In the genomic region with DNA sequence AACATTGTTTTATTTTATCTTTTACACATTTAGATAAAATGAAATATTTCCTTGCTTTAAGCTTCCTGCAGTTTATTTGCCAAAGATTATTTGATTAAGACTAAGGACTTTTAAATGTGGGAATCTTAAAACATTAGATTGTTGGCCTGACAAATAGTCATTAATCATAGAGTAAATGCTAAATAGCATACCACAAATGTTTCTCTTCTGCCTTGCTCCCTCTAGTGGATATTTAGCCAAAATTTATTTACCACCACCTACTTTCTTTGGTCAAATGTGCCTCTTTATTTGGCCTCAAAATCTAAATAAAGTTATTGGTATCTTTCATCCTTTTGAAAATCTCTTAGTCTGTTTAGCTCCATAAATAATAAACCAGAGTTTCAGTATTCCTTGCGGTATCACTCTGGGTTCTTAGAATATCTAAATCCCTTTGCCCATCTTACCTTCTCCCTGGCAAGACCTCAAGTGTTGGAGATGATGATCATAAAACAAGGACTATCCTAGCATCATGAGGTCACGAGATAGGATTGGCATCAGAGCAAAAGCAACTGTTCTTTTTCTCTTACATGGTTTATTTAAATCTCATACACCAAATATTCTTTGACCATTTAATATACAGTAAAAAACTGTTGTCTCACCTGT, we compare ENCODE assay signal across 8 cellular contexts.
DNase-seq lines count a peak whose midpoint lies in the region; ATAC-seq lines count a peak whose summit lies in the region.

No MANE protein-coding gene starts in this region.

- peak; percentile 43 for DNase-seq in DMS153 treated with DMSO at 0.1 percent for 48 hours (lab: John Stamatoyannopoulos, UW; ENCODE audit: unreplicated experiment)
- DNase-seq in NCI-H446 treated with DMSO at 0.1 percent for 48 hours (lab: John Stamatoyannopoulos, UW): peak; percentile 20
- peak; percentile 54 for DNase-seq in dedifferentiated amniotic fluid mesenchymal stem cell (ENCODE audit: extremely low spot score)
- peak; percentile 51 for DNase-seq in myocyte (ENCODE audit: low read depth)
- no peak for DNase-seq in stimulated activated CD8-positive, alpha-beta memory T cell treated with anti-CD3 and anti-CD28 coated beads, Interleukin-4, amount 100 ng/mL, for 48 hours
- DNase-seq in stimulated activated naive CD4-positive, alpha-beta T cell treated with Interleukin-2 at 50 U/mL for 16 hours (lab: John Stamatoyannopoulos, UW): no peak

- ATAC-seq in HG02798 (IDR thresholded peaks at IDR 0.05; ENCODE audit: poor library complexity, unreplicated experiment): peak; percentile 61
- ATAC-seq in GM19035 (IDR thresholded peaks at IDR 0.05; ENCODE audit: unreplicated experiment): no peak

Comparison
In these comparisons a context has a peak if more than half of its experiments do, and no peak if none do; other contexts are left out.
1. DNase-seq: peak in DMS153 treated with DMSO at 0.1 percent for 48 hours (single experiment), NCI-H446 treated with DMSO at 0.1 percent for 48 hours (single experiment), dedifferentiated amniotic fluid mesenchymal stem cell (single experiment) and myocyte (single experiment); none in stimulated activated CD8-positive, alpha-beta memory T cell treated with anti-CD3 and anti-CD28 coated beads, Interleukin-4, amount 100 ng/mL, for 48 hours (single experiment) and stimulated activated naive CD4-positive, alpha-beta T cell treated with Interleukin-2 at 50 U/mL for 16 hours (single experiment).